21 cellular contexts compared by ENCODE assay signal in the genomic region with DNA sequence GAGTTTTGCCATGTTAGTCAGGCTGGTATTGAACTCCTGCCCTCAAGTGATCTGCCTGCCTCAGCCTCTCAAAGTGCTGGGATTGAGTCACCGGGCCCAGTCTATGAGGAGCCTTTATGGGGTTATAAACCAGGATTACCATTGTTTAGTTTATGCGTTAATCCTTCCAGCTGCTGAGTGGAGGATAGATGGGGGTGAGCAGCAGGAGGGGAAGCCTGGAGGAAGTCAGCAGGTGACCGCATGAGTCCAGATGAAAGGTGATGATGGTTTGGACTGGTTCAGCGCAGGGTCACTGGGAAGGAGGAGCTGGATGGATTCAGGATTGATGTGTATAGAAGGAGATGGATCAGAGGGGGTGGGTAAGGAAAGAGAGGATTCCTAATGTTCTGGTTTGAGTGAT.
"Had no signal": no experiment of that assay in that cellular context is flagged by ENCODE, and none has a peak within 500 bp of the region (broad histone marks: within the 10 kb centered on the region; RNA-seq: fewer than 3 reads in every experiment).

No MANE protein-coding gene starts in this region.

- H3K9me3 ChIP-seq: colonic mucosa, left lung had no signal

- ATAC-seq: activated CD4-positive, CD25-positive, alpha-beta regulatory T cell treated with anti-CD3 and anti-CD28 coated beads, Interleukin-2, amount 50 U/mL, for 24 hours; activated CD8-positive, alpha-beta T cell treated with anti-CD3 and anti-CD28 coated beads, Interleukin-2, amount 10 ng/mL, durations not matched to agents 7 days and 5 days; activated naive CD8-positive, alpha-beta T cell treated with anti-CD3 and anti-CD28 coated beads, Interleukin-2, amount 50 U/mL, for 24 hours; left lung; sciatic nerve; stimulated activated memory B cell treated with anti-CD40 and anti-IgM and Interleukin-4, amounts not matched to agents 10 μg/mL and 1 μg/mL and 100 μg/mL, for 72 hours; T-cell had no signal

- H3K27me3 ChIP-seq: colonic mucosa, left lung had no signal

- DNase-seq: activated CD4-positive, alpha-beta T cell treated with anti-CD3 and anti-CD28 coated beads, Interleukin-2, amount 10 ng/mL, durations not matched to agents 7 days and 5 days; activated CD8-positive, alpha-beta T cell treated with anti-CD3 and anti-CD28 coated beads, Interleukin-2, amount 10 ng/mL, durations not matched to agents 7 days and 5 days; activated effector memory CD4-positive, alpha-beta T cell treated with Interleukin-2 at 50 U/mL for 16 hours; activated naive CD4-positive, alpha-beta T cell treated with anti-CD3 and anti-CD28 coated beads, Interleukin-2, amount 10 ng/mL, durations not matched to agents 7 days and 5 days; activated naive CD8-positive, alpha-beta T cell treated with anti-CD3 and anti-CD28 coated beads, Interleukin-2, amount 50 U/mL, for 24 hours; activated T-cell treated with anti-CD3 and anti-CD28 coated beads, Interleukin-2, amount 50 U/mL, for 24 hours; anterior cingulate cortex; colonic mucosa; endodermal cell; kidney; left lung; mammary epithelial cell; spleen; stimulated activated CD4-positive, alpha-beta T cell treated with anti-CD3 and anti-CD28 coated beads, Interleukin-4, amount 100 ng/mL, for 4 hours; T-cell; T1000 had no signal

- H3K4me1 Mint-ChIP-seq: activated CD4-positive, alpha-beta T cell treated with anti-CD3 and anti-CD28 coated beads, Interleukin-2, amount 10 ng/mL, durations not matched to agents 7 days and 5 days; activated naive CD4-positive, alpha-beta T cell treated with anti-CD3 and anti-CD28 coated beads, Interleukin-2, amount 10 ng/mL, durations not matched to agents 7 days and 5 days; activated naive CD8-positive, alpha-beta T cell treated with anti-CD3 and anti-CD28 coated beads, Interleukin-2, amount 50 U/mL, for 24 hours; central memory CD8-positive, alpha-beta T cell; endodermal cell; stimulated activated memory B cell treated with anti-CD40 and anti-IgM and Interleukin-4, amounts not matched to agents 10 μg/mL and 1 μg/mL and 100 μg/mL, for 72 hours; T-cell had no signal

- H3K4me3 Mint-ChIP-seq: activated CD4-positive, alpha-beta T cell treated with anti-CD3 and anti-CD28 coated beads, Interleukin-2, amount 10 ng/mL, durations not matched to agents 7 days and 5 days; activated CD8-positive, alpha-beta T cell treated with anti-CD3 and anti-CD28 coated beads, Interleukin-2, amount 10 ng/mL, durations not matched to agents 7 days and 5 days; activated naive CD4-positive, alpha-beta T cell treated with anti-CD3 and anti-CD28 coated beads, Interleukin-2, amount 10 ng/mL, durations not matched to agents 7 days and 5 days; activated naive CD8-positive, alpha-beta T cell treated with anti-CD3 and anti-CD28 coated beads, Interleukin-2, amount 50 U/mL, for 24 hours; activated T-cell treated with anti-CD3 and anti-CD28 coated beads, Interleukin-2, amount 50 U/mL, for 24 hours; central memory CD8-positive, alpha-beta T cell; endodermal cell; stimulated activated memory B cell treated with anti-CD40 and anti-IgM and Interleukin-4, amounts not matched to agents 10 μg/mL and 1 μg/mL and 100 μg/mL, for 72 hours; T-cell had no signal

- H3K36me3 Mint-ChIP-seq: activated naive CD4-positive, alpha-beta T cell treated with anti-CD3 and anti-CD28 coated beads, Interleukin-2, amount 10 ng/mL, durations not matched to agents 7 days and 5 days; stimulated activated memory B cell treated with anti-CD40 and anti-IgM and Interleukin-4, amounts not matched to agents 10 μg/mL and 1 μg/mL and 100 μg/mL, for 72 hours; T-cell had no signal

- H3K36me3 ChIP-seq: colonic mucosa, left lung, spleen had no signal

- H3K9me3 Mint-ChIP-seq: activated CD4-positive, alpha-beta T cell treated with anti-CD3 and anti-CD28 coated beads, Interleukin-2, amount 10 ng/mL, durations not matched to agents 7 days and 5 days; activated naive CD8-positive, alpha-beta T cell treated with anti-CD3 and anti-CD28 coated beads, Interleukin-2, amount 50 U/mL, for 24 hours; activated T-cell treated with anti-CD3 and anti-CD28 coated beads, Interleukin-2, amount 50 U/mL, for 24 hours; endodermal cell had no signal

- H3K27ac Mint-ChIP-seq: activated CD4-positive, alpha-beta T cell treated with anti-CD3 and anti-CD28 coated beads, Interleukin-2, amount 10 ng/mL, durations not matched to agents 7 days and 5 days; activated CD8-positive, alpha-beta T cell treated with anti-CD3 and anti-CD28 coated beads, Interleukin-2, amount 10 ng/mL, durations not matched to agents 7 days and 5 days; activated naive CD4-positive, alpha-beta T cell treated with anti-CD3 and anti-CD28 coated beads, Interleukin-2, amount 10 ng/mL, durations not matched to agents 7 days and 5 days; activated naive CD8-positive, alpha-beta T cell treated with anti-CD3 and anti-CD28 coated beads, Interleukin-2, amount 50 U/mL, for 24 hours; activated T-cell treated with anti-CD3 and anti-CD28 coated beads, Interleukin-2, amount 50 U/mL, for 24 hours; endodermal cell; stimulated activated memory B cell treated with anti-CD40 and anti-IgM and Interleukin-4, amounts not matched to agents 10 μg/mL and 1 μg/mL and 100 μg/mL, for 72 hours; T-cell had no signal

- H3K27ac ChIP-seq: colonic mucosa, epithelial cell of prostate, left lung, spleen had no signal

- H3K4me3 ChIP-seq: colonic mucosa, left lung, spleen had no signal

- H3K27me3 Mint-ChIP-seq: activated CD4-positive, alpha-beta T cell treated with anti-CD3 and anti-CD28 coated beads, Interleukin-2, amount 10 ng/mL, durations not matched to agents 7 days and 5 days; activated naive CD4-positive, alpha-beta T cell treated with anti-CD3 and anti-CD28 coated beads, Interleukin-2, amount 10 ng/mL, durations not matched to agents 7 days and 5 days; central memory CD8-positive, alpha-beta T cell had no signal

- H3K4me1 ChIP-seq: colonic mucosa, left lung, spleen had no signal
